In genomic region chr16:20764448-20764847, GRCh38 we compare ENCODE assay signal across 7 cellular contexts. TPM values are rescaled to one million over a fixed set of nuclear protein-coding genes. Genes with fewer than 3 reads are reported as not detected.
DNase-seq lines count a peak whose midpoint lies in the region; FAIRE-seq and TF ChIP-seq lines count a peak whose summit lies in the region.
"Not testable (repeated sequence)": the region's sequence is repeated elsewhere in the genome, so short reads cannot be mapped to it uniquely, and the experiment has no call there.

No MANE protein-coding gene starts in this region.

- not testable (repeated sequence) for H3K9me3 Mint-ChIP-seq in type B pancreatic cell

- H3K4me1 Mint-ChIP-seq in type B pancreatic cell (ENCODE audit: unreplicated experiment), result not testable (repeated sequence)

- H3K4me3 Mint-ChIP-seq in type B pancreatic cell, result not testable (repeated sequence)

- not testable (repeated sequence) for H3K4me2 ChIP-seq in parathyroid adenoma (ENCODE audit: low read length)

- not testable (repeated sequence) for DNase-seq in GM19239 (ENCODE audit: insufficient read length, low spot score); type B pancreatic cell (ENCODE audit: extremely low spot score, unreplicated experiment)
- DNase-seq in NCI-H2171 treated with DMSO at 0.1 percent for 48 hours (lab: John Stamatoyannopoulos, UW), result peak; percentile 15
- DNase-seq in colonic mucosa, result peak; percentile 20

- not testable (repeated sequence) for H3K79me2 ChIP-seq in parathyroid adenoma

- H3K9ac ChIP-seq in colonic mucosa (ENCODE audit: low read depth in 2 of 2, low read length in 2 of 2); liver (ENCODE audit: low read depth in 1 of 2, low read length in 2 of 2); parathyroid adenoma: not testable (repeated sequence)

- peak overlapping the region; percentile 85 for H3K27ac ChIP-seq in VCaP
- peak overlapping the region; percentile 81 for H3K27ac ChIP-seq in colonic mucosa
- not testable (repeated sequence) for H3K27ac ChIP-seq in liver (ENCODE audit: low read depth in 1 of 2, low read length in 2 of 2); parathyroid adenoma

- TF ChIP-seq CTCF in VCaP (conservative IDR thresholded peaks at IDR 0.05); colonic mucosa (IDR thresholded peaks at IDR 0.05); liver (IDR thresholded peaks at IDR 0.05; ENCODE audit: low read depth, low read length, missing input control); parathyroid adenoma (IDR thresholded peaks at IDR 0.05); type B pancreatic cell (conservative IDR thresholded peaks at IDR 0.05): not testable (repeated sequence)

- peak overlapping the region; percentile 35 for H3K27ac Mint-ChIP-seq in type B pancreatic cell

- not testable (repeated sequence) for H3K36me3 Mint-ChIP-seq in type B pancreatic cell

- not testable (repeated sequence) for TF ChIP-seq RAD21 in liver (IDR thresholded peaks at IDR 0.05)

- H2AFZ ChIP-seq in parathyroid adenoma, result peak overlapping the region; percentile 92

- H3K9me3 ChIP-seq in colonic mucosa; liver (ENCODE audit: control insufficient read depth in 4 of 4, low read length in 3 of 4); parathyroid adenoma (ENCODE audit: control insufficient read depth, low read length): not testable (repeated sequence)

- FAIRE-seq in GM19239 (lab: Jason Lieb, UNC), result peak; percentile 53

- 40% methylated on average over 1 of the region's 1 CpG for WGBS in liver

- H3K4me1 ChIP-seq in colonic mucosa, parathyroid adenoma: not testable (repeated sequence)
- peaks cover 7 to 47% (median 22%) of the 10 kb centered on the region in 4 donors for H3K4me1 ChIP-seq in liver (ENCODE audit: control insufficient read depth in 4 of 4, insufficient read depth in 4 of 4, low read length in 3 of 4)

- not testable (repeated sequence) for H3K27me3 ChIP-seq in colonic mucosa; liver (ENCODE audit: control insufficient read depth in 4 of 4, insufficient read depth in 4 of 4, low read length in 3 of 4); parathyroid adenoma (ENCODE audit: control insufficient read depth, insufficient read depth, low read length)

- not testable (repeated sequence) for H3K27me3 Mint-ChIP-seq in type B pancreatic cell

- H3K4me3 ChIP-seq in colonic mucosa; parathyroid adenoma (ENCODE audit: low read depth, low read length): not testable (repeated sequence)
- peak overlapping the region in 1 of 3 donors; percentile 15 for H3K4me3 ChIP-seq in liver (ENCODE audit: low read depth in 1 of 3, low read length in 3 of 3)

- not testable (repeated sequence) for H3K36me3 ChIP-seq in colonic mucosa; liver (ENCODE audit: control insufficient read depth in 4 of 4, insufficient read depth in 3 of 4, low read depth in 1 of 4, low read length in 3 of 4); parathyroid adenoma (ENCODE audit: control insufficient read depth, insufficient read depth, low read length)

- intact Hi-C loops in colonic mucosa (cut with DNase I), result not testable (repeated sequence)

TF ChIP-seq in liver, 16 proteins besides CTCF, POLR2A, EP300 and RAD21:
- TF ChIP-seq, protein P1, sequence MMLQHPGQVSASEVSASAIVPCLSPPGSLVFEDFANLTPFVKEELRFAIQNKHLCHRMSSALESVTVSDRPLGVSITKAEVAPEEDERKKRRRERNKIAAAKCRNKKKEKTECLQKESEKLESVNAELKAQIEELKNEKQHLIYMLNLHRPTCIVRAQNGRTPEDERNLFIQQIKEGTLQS (IDR thresholded peaks at IDR 0.05), result peak; percentile 49
TF ChIP-seq in liver: peak in this region for 1; not testable (repeated sequence) for 15.

RNA-seq across cellular contexts. Expression of gene ACSM3, which starts 0.6 kb away (rescaled TPM):
- total RNA-seq in colonic mucosa (10 to 100 TPM; 34.9 to 42.8 TPM), liver (10 to 100 TPM; 55.6 to 71.8 TPM), type B pancreatic cell (ENCODE audit: low replicate concordance) (22.6 and 51.2 TPM in 2 replicates)
- polyA plus RNA-seq in liver, result 10 to 100 TPM; 29.2 to 45.1 TPM

RNA-seq across cellular contexts. Expression of gene THUMPD1, which starts 22.8 kb away (rescaled TPM):
- total RNA-seq in colonic mucosa (10 to 100 TPM; 32.8 to 36.8 TPM), liver (10 to 100 TPM; 38.7 to 42.8 TPM), type B pancreatic cell (ENCODE audit: low replicate concordance) (38.5 and 39.0 TPM in 2 replicates)
- polyA plus RNA-seq in liver, result 10 to 100 TPM; 10.1 to 14.9 TPM

RNA-seq across cellular contexts. Expression of gene ERI2, which starts 41.8 kb away (rescaled TPM):
- total RNA-seq in colonic mucosa (10 to 100 TPM; 28.7 to 43.8 TPM), liver (10 to 100 TPM; 26.0 to 79.1 TPM), type B pancreatic cell (ENCODE audit: low replicate concordance) (27.7 and 35.9 TPM in 2 replicates)
- 10 to 100 TPM in 1 of 2 donors, 1 to 10 TPM in 1; 8.8 to 12.2 TPM for polyA plus RNA-seq in liver

RNA-seq across cellular contexts. Expression of gene REXO5, which starts 41.9 kb away (rescaled TPM):
- 10 to 100 TPM in 1 of 2 donors, 1 to 10 TPM in 1; 2.9 to 10.9 TPM for total RNA-seq in colonic mucosa
- 10 to 100 TPM in 1 of 2 donors, 1 to 10 TPM in 1; 2.1 to 10.6 TPM for total RNA-seq in liver
- polyA plus RNA-seq in liver, result 1 to 10 TPM in 1 of 2 donors, under 1 TPM in 1; 0.83 to 1.6 TPM
- 4.5 and 8.2 TPM in 2 replicates for total RNA-seq in type B pancreatic cell (ENCODE audit: low replicate concordance)
